18 cellular contexts compared by ENCODE assay signal in the genomic region with DNA sequence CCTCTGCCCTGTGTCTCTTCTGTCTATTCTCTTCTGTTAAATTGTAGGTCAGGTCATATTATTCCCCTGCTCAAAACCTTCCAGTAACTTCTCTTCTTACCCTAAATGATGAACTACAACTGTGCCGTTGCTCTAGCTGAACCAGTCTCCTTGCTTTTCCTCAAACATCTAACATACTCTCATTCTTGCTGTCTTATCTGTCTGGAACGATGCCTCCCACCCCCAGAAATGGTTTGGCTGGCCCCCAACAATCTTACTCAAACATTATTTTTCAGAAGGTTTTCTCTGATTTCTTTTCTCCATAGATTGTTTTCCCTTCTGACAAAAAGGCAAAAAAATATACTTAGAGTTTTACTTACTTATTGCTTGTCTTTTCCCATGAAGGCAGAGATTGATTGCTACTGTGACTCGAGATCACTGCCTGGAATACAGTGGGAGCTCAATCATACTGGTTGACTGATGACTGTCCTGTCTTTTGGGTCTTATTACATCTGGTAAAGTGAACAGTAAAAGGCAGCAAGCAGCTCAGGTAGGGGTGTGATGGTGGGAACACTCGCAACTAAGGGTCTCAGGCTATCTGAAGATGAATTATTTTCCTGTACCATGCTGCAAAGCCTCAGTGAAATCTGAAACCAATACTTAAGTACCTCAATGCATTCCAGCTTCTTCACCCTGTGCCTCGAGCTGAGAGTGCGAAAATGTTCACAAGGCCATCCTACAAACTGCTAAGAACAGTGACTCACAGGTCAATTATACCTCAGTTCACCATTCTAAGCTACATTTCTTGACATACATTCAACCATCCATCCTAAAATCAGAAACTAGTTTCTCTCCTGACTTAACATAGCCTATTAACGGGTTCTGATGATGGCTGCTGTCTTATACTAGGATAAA.
DNase-seq lines count a peak whose midpoint lies in the region; ATAC-seq, FAIRE-seq and TF ChIP-seq lines count a peak whose summit lies in the region.
"Had no signal": no experiment of that assay in that cellular context is flagged by ENCODE, and none has a peak within 500 bp of the region (broad histone marks: within the 10 kb centered on the region; RNA-seq: fewer than 3 reads in every experiment).

No MANE protein-coding gene starts in this region.

- H2AK5ac ChIP-seq in IMR-90 (ENCODE audit: low read depth, low read length) = 0 out of 2 replicates have a peak overlapping the region, but pooled peaks have one; percentile 58

- TF ChIP-seq RAD21 in IMR-90 (IDR thresholded peaks at IDR 0.05; ENCODE audit: low read length) (no peak), GM12878 (IDR thresholded peaks at IDR 0.05; ENCODE audit: insufficient read depth, low read depth, low read length) (no peak)

- H3K23ac ChIP-seq in IMR-90 (ENCODE audit: low read depth, low read length) = no peak overlapping the region; the same call in 1 of the 2 replicates

- H3K56ac ChIP-seq in IMR-90 (ENCODE audit: extremely low read depth, insufficient read depth, low read length) = no peak overlapping the region

- dilution Hi-C loops in IMR-90 (cut with HindIII; ENCODE audit: low sequenced_read_pairs, unreplicated experiment) = no loop called here

- no peak overlapping the region for H4K91ac ChIP-seq in IMR-90 (ENCODE audit: insufficient read depth, low read depth, low read length)

- no peaks in the 10 kb centered on the region; the same call in 1 of the 2 replicates for H3K36me3 ChIP-seq in IMR-90 (ENCODE audit: control insufficient read depth, insufficient read depth, low read length)
- H3K36me3 ChIP-seq in GM12878 (ENCODE audit: control insufficient read depth in 2 of 2, insufficient read depth in 2 of 2, low read length in 1 of 2) = peaks cover 8% of the 10 kb centered on the region in 2 experiments; a peak in 3 of 4 replicates
- no peaks in the 10 kb centered on the region for H3K36me3 ChIP-seq in gastrocnemius medialis
- H3K36me3 ChIP-seq: thyroid gland had no signal

- FAIRE-seq in GM12878 (lab: Jason Lieb, UNC) = no peak

- no peak overlapping the region for H2BK5ac ChIP-seq in IMR-90 (ENCODE audit: low read depth, low read length, poor library complexity, severe bottlenecking)

- no peak overlapping the region for H2BK20ac ChIP-seq in IMR-90 (ENCODE audit: low read depth, low read length)

- H3K27me3 ChIP-seq in IMR-90 (ENCODE audit: control insufficient read depth, insufficient read depth, low read length) = no peaks in the 10 kb centered on the region
- H3K27me3 ChIP-seq in GM12878 (replicated peaks in 1 of 2; ENCODE audit: control insufficient read depth in 2 of 2, insufficient read depth in 2 of 2, low read length in 1 of 2) = no peaks in the 10 kb centered on the region
- H3K27me3 ChIP-seq in gastrocnemius medialis = no peaks in the 10 kb centered on the region
- H3K27me3 ChIP-seq: thyroid gland had no signal

- ATAC-seq in IMR-90 (ENCODE audit: low read depth) (peak; percentile 36), GM12878 (no peak), gastrocnemius medialis (peak; percentile 86 to 90), GM21717 (IDR thresholded peaks at IDR 0.05; ENCODE audit: unreplicated experiment) (no peak)
- ATAC-seq: left ventricle myocardium superior, right cardiac atrium had no signal

- CTCF ChIA-PET in IMR-90 (lab: Yijun Ruan, JAX) (interaction anchor here (1.3 kb wide), 2 partner anchors 11 to 67 kb away, joined by 3 to 4 read pairs; a partner anchor contains a TSS), GM12878 (lab: Yijun Ruan, JAX) (interaction anchor here (0.5 to 1.4 kb wide), 4 partner anchors 17 to 104 kb away, joined by 3 to 4 read pairs (median 3); no protein-coding TSS in a partner anchor)

- H3K9me3 ChIP-seq in IMR-90 (ENCODE audit: control insufficient read depth, insufficient read depth, low read length) = no peaks in the 10 kb centered on the region
- no peaks in the 10 kb centered on the region; the same call in 1 of the 3 replicates for H3K9me3 ChIP-seq in GM12878 (replicated peaks; ENCODE audit: control insufficient read depth, insufficient read depth, low read length)
- no peaks in the 10 kb centered on the region for H3K9me3 ChIP-seq in gastrocnemius medialis
- H3K9me3 ChIP-seq: thyroid gland had no signal

- no peak overlapping the region for H2BK120ac ChIP-seq in IMR-90 (ENCODE audit: low read depth, low read length)

- H3K9ac ChIP-seq in IMR-90 (ENCODE audit: low read depth, low read length) (no peak overlapping the region), GM12878 (ENCODE audit: control insufficient read depth, insufficient read depth, low read length) (no peak overlapping the region)

- no peak overlapping the region for H3K27ac ChIP-seq in IMR-90 (ENCODE audit: insufficient read depth, low read length)
- H3K27ac ChIP-seq in GM12878 (ENCODE audit: control insufficient read depth, insufficient read depth) = no peak overlapping the region
- no peak overlapping the region for H3K27ac ChIP-seq in gastrocnemius medialis
- H3K27ac ChIP-seq: thyroid gland had no signal

- no peak for TF ChIP-seq POLR2A in IMR-90 (IDR thresholded peaks at IDR 0.05; ENCODE audit: low read depth, low read length)
- TF ChIP-seq POLR2A in GM12878 (IDR thresholded peaks at IDR 0.05; ENCODE audit: low read depth, low read length) = no peak
- TF ChIP-seq POLR2A in gastrocnemius medialis (IDR thresholded peaks at IDR 0.05) = no peak

- H3K4me3 ChIP-seq in IMR-90 (ENCODE audit: insufficient read depth, low read depth, low read length) = no peak overlapping the region
- H3K4me3 ChIP-seq in GM12878 = no peak overlapping the region
- no peak overlapping the region for H3K4me3 ChIP-seq in gastrocnemius medialis
- H3K4me3 ChIP-seq: thyroid gland had no signal

- H3K79me2 ChIP-seq in GM12878 (ENCODE audit: control insufficient read depth, insufficient read depth, low read length) = peaks cover 50% of the 10 kb centered on the region

- in situ Hi-C loops in IMR-90 (cut with MboI; ENCODE audit: low sequenced_read_pairs) (no loop called here), GM12878 (cut with MboI) (no loop called here), gastrocnemius medialis (cut with MboI; ENCODE audit: low sequenced_read_pairs in 4 of 4) (no loop called here)

- POLR2A ChIA-PET in IMR-90 (lab: Charles Lee; ENCODE audit: unreplicated experiment) = no interaction called here
- POLR2A ChIA-PET in GM12878 (lab: Charles Lee) = no interaction called here

- no peak overlapping the region for H3K18ac ChIP-seq in IMR-90 (ENCODE audit: low read depth, low read length)

- H3K4me2 ChIP-seq in IMR-90 (ENCODE audit: low read depth, low read length) = 0 out of 2 replicates have a peak overlapping the region, but pooled peaks have one; percentile 12
- H3K4me2 ChIP-seq in GM12878 (ENCODE audit: control insufficient read depth, insufficient read depth) = no peak overlapping the region

- BruUV-seq in IMR-90 (replicated peaks; lab: Mats Ljungman, UMichigan) (no TSS peak), GM12878 (replicated peaks; lab: Mats Ljungman, UMichigan) (TSS peak; percentile 3)

- no peak for TF ChIP-seq EP300 in GM12878 (IDR thresholded peaks at IDR 0.05; ENCODE audit: borderline replicate concordance in 1 of 2, control insufficient read depth in 1 of 2, low read depth in 2 of 2, low read length in 2 of 2)

- H3K4me1 ChIP-seq in IMR-90 (ENCODE audit: control insufficient read depth, insufficient read depth, low read length) (peaks cover 8% of the 10 kb centered on the region), GM12878 (ENCODE audit: control insufficient read depth, insufficient read depth, low read length) (peaks cover 22% of the 10 kb centered on the region), gastrocnemius medialis (peaks cover 29 to 48% of the 10 kb centered on the region in 2 donors)

- RAD21 ChIA-PET in GM12878 (lab: Charles Lee; ENCODE audit: unreplicated experiment) = no interaction called here

- H3K4ac ChIP-seq in IMR-90 (ENCODE audit: low read depth, low read length) = no peak overlapping the region

- no peak overlapping the region for H2AK9ac ChIP-seq in IMR-90 (replicated peaks; ENCODE audit: low read depth, low read length, poor library complexity)

- no peak overlapping the region for H2BK15ac ChIP-seq in IMR-90 (ENCODE audit: low read depth, low read length)

- H3K14ac ChIP-seq in IMR-90 (replicated peaks; ENCODE audit: low read depth, low read length) = no peak overlapping the region

- DNase-seq in IMR-90 = peak; percentile 78
- no peak for DNase-seq in GM12878 (ENCODE audit: low read depth, low spot score)
- DNase-seq in islet precursor cell = peak; percentile 68
- no peak for DNase-seq in gastrocnemius medialis
- no peak for DNase-seq in SIG-M5 treated with dmso at 0.1 percent for 504 hours (lab: John Stamatoyannopoulos, UW; ENCODE audit: unreplicated experiment)
- no peak for DNase-seq in AG08396 (ENCODE audit: low spot score)
- DNase-seq in putamen (ENCODE audit: low spot score) = no peak
- DNase-seq: activated CD4-positive, alpha-beta T cell treated with anti-CD3 and anti-CD28 coated beads for 4 hours; cerebellar nuclear complex; DMS153; GOT3; left ventricle myocardium superior; MV-4-11; NCI-H2171; right cardiac atrium; stimulated activated CD4-positive, alpha-beta T cell treated with anti-CD3 and anti-CD28 coated beads, Interleukin-2, amount 100 ng/mL, for 48 hours; thyroid gland had no signal

- 40% methylated on average over 3 of the region's 7 CpGs; no CpG with 5 or more reads in 1 of the 2 experiments for WGBS in IMR-90 (ENCODE audit: extremely low coverage in 2 of 2, insufficient read length in 1 of 2), 2 experiments
- 97% methylated on average over 7 of the region's 7 CpGs for WGBS in GM12878 (ENCODE audit: insufficient coverage, insufficient replicate concordance, low lambda C conversion rate, missing lambda C conversion rate)

- H2AFZ ChIP-seq in IMR-90 (replicated peaks; ENCODE audit: low read length, poor library complexity) (no peak overlapping the region), GM12878 (ENCODE audit: control insufficient read depth, low read depth, low read length) (no peak overlapping the region)

- H3K9me1 ChIP-seq in IMR-90 (ENCODE audit: insufficient read depth, low read length) = peaks cover 13% of the 10 kb centered on the region

- H4K20me1 ChIP-seq in IMR-90 (ENCODE audit: insufficient read depth, low read length) (peaks cover 50% of the 10 kb centered on the region; the same call in 1 of the 2 replicates), GM12878 (ENCODE audit: control insufficient read depth, insufficient read depth) (peaks cover 6% of the 10 kb centered on the region; the same call in 1 of the 2 replicates)

- TF ChIP-seq CTCF in IMR-90 (conservative IDR thresholded peaks at IDR 0.05; ENCODE audit: low read depth, low read length) = no peak
- no peak for TF ChIP-seq CTCF in GM12878 (IDR thresholded peaks at IDR 0.05 in 2 of 3, conservative IDR thresholded peaks at IDR 0.05 in 1 of 3; ENCODE audit: control insufficient read depth in 2 of 3, extremely low read depth in 1 of 3, insufficient read depth in 1 of 3, low read depth in 3 of 3, low read length in 3 of 3)
- no peak for TF ChIP-seq CTCF in gastrocnemius medialis (IDR thresholded peaks at IDR 0.05 in 4 of 5, conservative IDR thresholded peaks at IDR 0.05 in 1 of 5)

- no peak overlapping the region for H4K5ac ChIP-seq in IMR-90 (ENCODE audit: low read depth, low read length)

- no peak overlapping the region for H4K8ac ChIP-seq in IMR-90 (ENCODE audit: low read depth in 2 of 2, low read length in 2 of 2)

- SMC1A ChIA-PET in GM12878 (lab: Charles Lee; ENCODE audit: uncharacterized antibody, unreplicated experiment) = interaction anchor here (0.7 to 1.3 kb wide), 2 partner anchors 94 to 103 kb away, joined by 3 read pairs; no protein-coding TSS in a partner anchor

- H3K79me1 ChIP-seq in IMR-90 (ENCODE audit: low read depth in 1 of 2, low read length in 2 of 2) = peaks cover 29 to 82% of the 10 kb centered on the region in 2 experiments

- intact Hi-C loops in IMR-90 (cut with micrococcal nuclease) = no loop called here
- intact Hi-C loops in GM12878 (cut with micrococcal nuclease; ENCODE audit: unreplicated experiment) = no loop called here
- intact Hi-C loops in gastrocnemius medialis (cut with DNase I; ENCODE audit: low total_unique reads) = no loop called here

Comparison
In these comparisons a context has a peak if more than half of its experiments do, and no peak if none do; other contexts are left out.
1. ATAC-seq: peak in IMR-90 (single experiment) and gastrocnemius medialis (2 of 2); none in GM12878 (single experiment) and GM21717 (single experiment).
2. DNase-seq: peak in IMR-90 (single experiment) and islet precursor cell (single experiment); none in GM12878 (single experiment), gastrocnemius medialis (0 of 2), SIG-M5 treated with dmso at 0.1 percent for 504 hours (single experiment), AG08396 (single experiment) and putamen (single experiment).